In genomic region chr6:17877196-17877889, GRCh38 we compare ENCODE assay signal across 18 cellular contexts.
DNase-seq lines count a peak whose midpoint lies in the region; ATAC-seq, FAIRE-seq and TF ChIP-seq lines count a peak whose summit lies in the region.
"Had no signal": no experiment of that assay in that cellular context is flagged by ENCODE, and none has a peak within 500 bp of the region (broad histone marks: within the 10 kb centered on the region; RNA-seq: fewer than 3 reads in every experiment).

No MANE protein-coding gene starts in this region.

- H4K20me1 ChIP-seq in K562 (replicated peaks; ENCODE audit: control insufficient read depth, insufficient read depth, low read length) (no peaks in the 10 kb centered on the region), keratinocyte (ENCODE audit: control insufficient read depth, extremely low read depth, insufficient read depth, low read length) (no peaks in the 10 kb centered on the region)

- 0 out of 3 replicates have a peak, but pooled peaks cover 2% of the 10 kb centered on the region for H3K36me3 ChIP-seq in K562 (ENCODE audit: control insufficient read depth, insufficient read depth, low read length)
- H3K36me3 ChIP-seq in keratinocyte (ENCODE audit: control insufficient read depth in 2 of 2, extremely low read depth in 1 of 2, insufficient read depth in 2 of 2, low read length in 2 of 2), result peaks cover 0 to 6% of the 10 kb centered on the region in 2 experiments

- H3K4me2 ChIP-seq in A549 (peak overlapping the region; percentile 69), K562 (ENCODE audit: insufficient read depth, low read length) (no peak overlapping the region), keratinocyte (ENCODE audit: control insufficient read depth, extremely low read depth, insufficient read depth, low read depth, low read length) (peak overlapping the region; percentile 24)

- POLR2A ChIA-PET in A549 (lab: Yijun Ruan, JAX), result no interaction called here
- POLR2A ChIA-PET in K562 (lab: Yijun Ruan, JAX), result no interaction called here

- H3K9ac ChIP-seq in K562 (ENCODE audit: insufficient read depth in 1 of 2, low read depth in 2 of 2, low read length in 2 of 2), result no peak overlapping the region
- no peak overlapping the region for H3K9ac ChIP-seq in keratinocyte (ENCODE audit: control insufficient read depth, extremely low read depth, insufficient read depth, low read length)

- H3K4me1 ChIP-seq in A549, result peaks cover 58% of the 10 kb centered on the region
- H3K4me1 ChIP-seq in K562 (replicated peaks in 1 of 2; ENCODE audit: control insufficient read depth in 2 of 2, insufficient read depth in 2 of 2, low read length in 2 of 2), result peaks cover 13 to 20% of the 10 kb centered on the region in 2 experiments
- peaks cover 23% of the 10 kb centered on the region for H3K4me1 ChIP-seq in keratinocyte (ENCODE audit: control insufficient read depth, extremely low read depth, insufficient read depth, low read length)

- FAIRE-seq in A549 (lab: Jason Lieb, UNC), result no peak
- no peak for FAIRE-seq in K562 (lab: Jason Lieb, UNC)
- FAIRE-seq in keratinocyte (lab: Jason Lieb, UNC), result no peak
- FAIRE-seq: GM19239 had no signal

- no TSS peak for BruUV-seq in K562 (replicated peaks; lab: Mats Ljungman, UMichigan)

- no peak for TF ChIP-seq POLR2A in A549 (IDR thresholded peaks at IDR 0.05; ENCODE audit: low read length)
- TF ChIP-seq POLR2A in K562 (conservative IDR thresholded peaks at IDR 0.05), result no peak
- no peak for TF ChIP-seq POLR2A in erythroblast (IDR thresholded peaks at IDR 0.05; ENCODE audit: low read length)

- ATAC-seq in A549 (peak; percentile 67 to 81; a peak in 5 of 6 replicates), K562 (no peak; the same call in 2 of the 3 replicates)
- ATAC-seq: Panc1 had no signal

- no peak overlapping the region for H2AFZ ChIP-seq in K562 (ENCODE audit: low read depth, low read length)
- H2AFZ ChIP-seq in keratinocyte (ENCODE audit: control insufficient read depth, low read length), result no peak overlapping the region

- TF ChIP-seq CTCF in A549 (IDR thresholded peaks at IDR 0.05) (no peak), K562 (IDR thresholded peaks at IDR 0.05 in 2 of 3, conservative IDR thresholded peaks at IDR 0.05 in 1 of 3; ENCODE audit: insufficient read depth in 2 of 3, low read depth in 1 of 3, low read length in 3 of 3) (no peak), keratinocyte (optimal IDR thresholded peaks at IDR 0.05 in 1 of 3, IDR thresholded peaks at IDR 0.05 in 1 of 3, conservative IDR thresholded peaks at IDR 0.05 in 1 of 3; ENCODE audit: extremely low read depth in 1 of 3, insufficient read depth in 2 of 3, low read length in 3 of 3) (no peak), GM20000 (IDR thresholded peaks at IDR 0.05; ENCODE audit: extremely low read depth, missing control alignments) (no peak)

- in situ Hi-C loops in K562 (cut with MboI), result no loop called here

- H3K79me2 ChIP-seq in K562 (ENCODE audit: control insufficient read depth, insufficient read depth, low read length) (peaks cover 11% of the 10 kb centered on the region; the same call in 2 of the 3 replicates), keratinocyte (ENCODE audit: control insufficient read depth, insufficient read depth, low read length) (peaks cover 41% of the 10 kb centered on the region)

- H3K27me3 ChIP-seq in K562 (ENCODE audit: control insufficient read depth in 2 of 2, insufficient read depth in 2 of 2, low read length in 2 of 2) (no peaks in the 10 kb centered on the region), keratinocyte (ENCODE audit: control insufficient read depth, extremely low read depth, insufficient read depth, low read length) (no peaks in the 10 kb centered on the region)
- H3K27me3 ChIP-seq: neutrophil had no signal

- H3K4me3 ChIP-seq in A549 (no peak overlapping the region), K562 (no peak overlapping the region), keratinocyte (ENCODE audit: control insufficient read depth in 2 of 3, extremely low read depth in 1 of 3, insufficient read depth in 2 of 3, low read depth in 1 of 3, low read length in 3 of 3) (no peak overlapping the region)
- H3K4me3 ChIP-seq: lung had no signal

- WGBS in A549 (ENCODE audit: missing lambda C conversion rate), result 8% methylated on average over 6 of the region's 6 CpGs
- 64% methylated on average over 6 of the region's 6 CpGs for WGBS in K562 (ENCODE audit: insufficient coverage, low coverage, missing lambda C conversion rate)

- TF ChIP-seq RAD21 in A549 (conservative IDR thresholded peaks at IDR 0.05 in 1 of 2, IDR thresholded peaks at IDR 0.05 in 1 of 2) (0 out of 5 replicates have a peak, but pooled peaks of 1 of the 2 experiments have one; percentile 1), K562 (CRISPR knock-in tag; conservative IDR thresholded peaks at IDR 0.05 in 1 of 2, IDR thresholded peaks at IDR 0.05 in 1 of 2) (no peak)

- CTCF ChIA-PET in A549 (lab: Yijun Ruan, JAX) (interaction anchor here (0.6 kb wide), 1 partner anchor 83 kb away, joined by 3 read pairs; no protein-coding TSS in a partner anchor), K562 (lab: Yijun Ruan, JAX; ENCODE audit: low intra/inter-chr PET ratio) (no interaction called here)

- intact Hi-C loops in K562 (cut with micrococcal nuclease), result no loop called here

- dilution Hi-C loops in keratinocyte (cut with MboI; ENCODE audit: extremely low pct_ligation_motif_present, low sequenced_read_pairs), result no loop called here

- H3K9me1 ChIP-seq in K562 (ENCODE audit: control insufficient read depth, insufficient read depth, low read length) (no peaks in the 10 kb centered on the region), keratinocyte (ENCODE audit: control insufficient read depth, extremely low read depth, insufficient read depth, low read length) (no peaks in the 10 kb centered on the region)

- H3K9me3 ChIP-seq in A549 (no peaks in the 10 kb centered on the region), K562 (replicated peaks; ENCODE audit: control insufficient read depth, insufficient read depth, low read depth, low read length) (no peaks in the 10 kb centered on the region; the same call in 1 of the 2 replicates), keratinocyte (ENCODE audit: control insufficient read depth, low read depth, low read length) (no peaks in the 10 kb centered on the region)
- H3K9me3 ChIP-seq: neutrophil had no signal

- TF ChIP-seq EP300 in A549 (IDR thresholded peaks at IDR 0.05) (peak in 1 of 2 experiments; percentile 82; a peak in 2 of 5 replicates), K562 (IDR thresholded peaks at IDR 0.05; ENCODE audit: low read length) (no peak)

- DNase-seq in A549 (ENCODE audit: low read depth in 1 of 2, low spot score in 1 of 2) (peak; percentile 21 to 81), M059J (ENCODE audit: low read depth) (peak; percentile 90), K562 (ENCODE audit: extremely low read depth in 1 of 4, low spot score in 3 of 4) (no peak), keratinocyte (ENCODE audit: low read depth, low spot score) (no peak), erythroblast (lab: John Stamatoyannopoulos, UW) (no peak), COLO668 (lab: John Stamatoyannopoulos, UW; ENCODE audit: unreplicated experiment) (no peak), GM20000 (ENCODE audit: low spot score) (no peak), NCI-H2081 (lab: John Stamatoyannopoulos, UW) (no peak)
- DNase-seq: activated naive CD4-positive, alpha-beta T cell treated with anti-CD3 and anti-CD28 coated beads, Interleukin-2, amount 50 U/mL, for 16 hours; DMS 273 treated with DMSO at 0.1 percent for 48 hours; hippocampal formation; MM.1S; stimulated activated CD8-positive, alpha-beta memory T cell treated with anti-CD3 and anti-CD28 coated beads, Interleukin-4, amount 100 ng/mL, for 48 hours; T-helper 9 cell had no signal

- H3K27ac ChIP-seq in A549 (peak overlapping the region; percentile 89 to 99), K562 (ENCODE audit: extremely low read depth, low read depth, low read length) (peak overlapping the region; percentile 4; the same call in 2 of the 3 replicates), keratinocyte (ENCODE audit: control insufficient read depth, insufficient read depth, low read length) (peak overlapping the region; percentile 2)
- H3K27ac ChIP-seq: neutrophil had no signal

TF ChIP-seq in A549, 52 proteins besides CTCF, POLR2A, EP300 and RAD21 (continues in another document):
- no peak for TF ChIP-seq NR3C1 (IDR thresholded peaks at IDR 0.05)
- TF ChIP-seq SMC3 (IDR thresholded peaks at IDR 0.05), result no peak
- TF ChIP-seq JUN (IDR thresholded peaks at IDR 0.05), result peak in 1 of 2 experiments; percentile 59; a peak in 2 of 5 replicates
- no peak for TF ChIP-seq HOXA7 (CRISPR knock-in tag; IDR thresholded peaks at IDR 0.05)
- TF ChIP-seq BCL3 (IDR thresholded peaks at IDR 0.05), result no peak
- TF ChIP-seq FOSL2 (IDR thresholded peaks at IDR 0.05), result peak; percentile 38; the same call in 1 of the 2 replicates
- TF ChIP-seq FOSL2 (CRISPR knock-in tag; IDR thresholded peaks at IDR 0.05), result peak; percentile 32

TF ChIP-seq in K562, 482 proteins besides CTCF, POLR2A, EP300 and RAD21:
- TF ChIP-seq CEBPG (CRISPR knock-in tag; IDR thresholded peaks at IDR 0.05) (no peak), CEBPG (tag; conservative IDR thresholded peaks at IDR 0.05 in 1 of 2, IDR thresholded peaks at IDR 0.05 in 1 of 2) (0 out of 4 replicates have a peak, but pooled peaks of 1 of the 2 experiments have one; percentile 15), NCOA4 (IDR thresholded peaks at IDR 0.05; ENCODE audit: partially characterized antibody) (no peak), PKNOX1 (IDR thresholded peaks at IDR 0.05) (0 out of 2 replicates have a peak, but pooled peaks have one; percentile 5)
TF ChIP-seq in K562: peak in this region for 2.

Comparison
In these comparisons a context has a peak if more than half of its experiments do, and no peak if none do; other contexts are left out.
1. DNase-seq: peak in A549 (2 of 2) and M059J (single experiment); none in K562 (0 of 4), keratinocyte (single experiment), erythroblast (0 of 2), COLO668 (single experiment), GM20000 (single experiment) and NCI-H2081 (0 of 2).
2. H3K27ac ChIP-seq: peak in every context shown above with its lines; median percentile 94 in A549; 4 in K562; 2 in keratinocyte.
3. Of the 35 proteins assayed by ChIP-seq in both K562 and A549: peak only in K562: none; only in A549: CEBPB, JUNB and MAX; in both: none; in neither: 29; mixed calls (peak in some experiments, not most) for 3.